In genomic region chr1:148315081-148315811, GRCh38 we compare ENCODE assay signal across 9 cellular contexts.
DNase-seq lines count a peak whose midpoint lies in the region; ATAC-seq and TF ChIP-seq lines count a peak whose summit lies in the region.
"Had no signal": no experiment of that assay in that cellular context is flagged by ENCODE, and none has a peak within 500 bp of the region (broad histone marks: within the 10 kb centered on the region; RNA-seq: fewer than 3 reads in every experiment).

No MANE protein-coding gene starts in this region.

- peaks cover 53% of the 10 kb centered on the region for H3K27me3 Mint-ChIP-seq in activated T-cell treated with anti-CD3 and anti-CD28 coated beads, Interleukin-2, amount 50 U/mL, for 72 hours (ENCODE audit: low read depth)
- H3K27me3 Mint-ChIP-seq in stimulated activated memory B cell treated with anti-CD40 and anti-IgM and Interleukin-4, amounts not matched to agents 10 μg/mL and 1 μg/mL and 100 μg/mL, for 72 hours, result no peaks in the 10 kb centered on the region
- H3K27me3 Mint-ChIP-seq in activated naive CD8-positive, alpha-beta T cell treated with anti-CD3 and anti-CD28 coated beads, Interleukin-2, amount 50 U/mL, for 24 hours, result peaks cover 62% of the 10 kb centered on the region

- H2AFZ ChIP-seq in OCI-LY3 (ENCODE audit: low read depth, low read length), result peak overlapping the region; percentile 79
- no peak overlapping the region for H2AFZ ChIP-seq in OCI-LY7 (ENCODE audit: low read length)

- peak overlapping the region; percentile 59 for H3K9ac ChIP-seq in OCI-LY3 (ENCODE audit: low read length)

- no peak overlapping the region for H3K27ac Mint-ChIP-seq in activated T-cell treated with anti-CD3 and anti-CD28 coated beads, Interleukin-2, amount 50 U/mL, for 72 hours
- H3K27ac Mint-ChIP-seq in stimulated activated memory B cell treated with anti-CD40 and anti-IgM and Interleukin-4, amounts not matched to agents 10 μg/mL and 1 μg/mL and 100 μg/mL, for 72 hours, result peak overlapping the region; percentile 67
- no peak overlapping the region for H3K27ac Mint-ChIP-seq in activated naive CD8-positive, alpha-beta T cell treated with anti-CD3 and anti-CD28 coated beads, Interleukin-2, amount 50 U/mL, for 24 hours

- CTCF ChIA-PET in OCI-LY7 (lab: Charles Lee; ENCODE audit: unreplicated experiment), result no interaction called here

- TF ChIP-seq CTCF in OCI-LY3 (IDR thresholded peaks at IDR 0.05; ENCODE audit: low read depth, low read length) (no peak), OCI-LY7 (conservative IDR thresholded peaks at IDR 0.05; ENCODE audit: low read length) (no peak)

- peaks cover 7 to 10% of the 10 kb centered on the region in 2 donors for H3K36me3 Mint-ChIP-seq in activated T-cell treated with anti-CD3 and anti-CD28 coated beads, Interleukin-2, amount 50 U/mL, for 72 hours (ENCODE audit: insufficient read depth in 2 of 2)
- H3K36me3 Mint-ChIP-seq in stimulated activated memory B cell treated with anti-CD40 and anti-IgM and Interleukin-4, amounts not matched to agents 10 μg/mL and 1 μg/mL and 100 μg/mL, for 72 hours, result no peaks in the 10 kb centered on the region
- no peaks in the 10 kb centered on the region for H3K36me3 Mint-ChIP-seq in activated naive CD8-positive, alpha-beta T cell treated with anti-CD3 and anti-CD28 coated beads, Interleukin-2, amount 50 U/mL, for 24 hours (ENCODE audit: low read depth)

- H3K4me1 ChIP-seq in OCI-LY3 (ENCODE audit: low read length) (peaks cover 26% of the 10 kb centered on the region), OCI-LY7 (ENCODE audit: insufficient read depth, low read length, poor library complexity, severe bottlenecking) (peaks cover 5% of the 10 kb centered on the region)

- H3K36me3 ChIP-seq in OCI-LY3 (replicated peaks; ENCODE audit: low read depth, low read length) (peaks cover 5% of the 10 kb centered on the region), OCI-LY7 (ENCODE audit: insufficient read depth, low read length) (no peaks in the 10 kb centered on the region)

- intact Hi-C loops in OCI-LY7 (cut with micrococcal nuclease; ENCODE audit: unreplicated experiment), result no loop called here

- H3K4me1 Mint-ChIP-seq in activated T-cell treated with anti-CD3 and anti-CD28 coated beads, Interleukin-2, amount 50 U/mL, for 72 hours (ENCODE audit: low read depth), result peaks cover 47% of the 10 kb centered on the region
- peaks cover 33% of the 10 kb centered on the region for H3K4me1 Mint-ChIP-seq in stimulated activated memory B cell treated with anti-CD40 and anti-IgM and Interleukin-4, amounts not matched to agents 10 μg/mL and 1 μg/mL and 100 μg/mL, for 72 hours
- peaks cover 32% of the 10 kb centered on the region for H3K4me1 Mint-ChIP-seq in activated naive CD8-positive, alpha-beta T cell treated with anti-CD3 and anti-CD28 coated beads, Interleukin-2, amount 50 U/mL, for 24 hours

- H3K27me3 ChIP-seq in OCI-LY3 (ENCODE audit: low read depth, low read length), result no peaks in the 10 kb centered on the region

- H3K79me2 ChIP-seq in OCI-LY3 (ENCODE audit: low read length), result no peaks in the 10 kb centered on the region
- H3K79me2 ChIP-seq in OCI-LY7 (ENCODE audit: insufficient read depth, low read depth, low read length), result no peaks in the 10 kb centered on the region

- peak; percentile 31 to 49 for ATAC-seq in activated T-cell treated with anti-CD3 and anti-CD28 coated beads, Interleukin-2, amount 50 U/mL, for 72 hours (replicated peaks in 1 of 2)
- ATAC-seq in HG02798 (IDR thresholded peaks at IDR 0.05; ENCODE audit: poor library complexity, unreplicated experiment), result peak; percentile 86
- ATAC-seq in stimulated activated memory B cell treated with anti-CD40 and anti-IgM and Interleukin-4, amounts not matched to agents 10 μg/mL and 1 μg/mL and 100 μg/mL, for 72 hours, result peak; percentile 89
- ATAC-seq in activated naive CD8-positive, alpha-beta T cell treated with anti-CD3 and anti-CD28 coated beads, Interleukin-2, amount 50 U/mL, for 24 hours, result no peak

- peak overlapping the region; percentile 76 for H3K4me3 ChIP-seq in OCI-LY3 (ENCODE audit: low read length)
- no peak overlapping the region for H3K4me3 ChIP-seq in OCI-LY7 (ENCODE audit: low read depth, low read length, poor library complexity, severe bottlenecking)

- peak overlapping the region; percentile 76 for H3K27ac ChIP-seq in OCI-LY3 (ENCODE audit: low read length)
- H3K27ac ChIP-seq in OCI-LY7 (ENCODE audit: low read depth, low read length, poor library complexity, severe bottlenecking), result no peak overlapping the region

- no peaks in the 10 kb centered on the region for H4K20me1 ChIP-seq in OCI-LY3 (ENCODE audit: insufficient read depth, low read length)
- no peaks in the 10 kb centered on the region for H4K20me1 ChIP-seq in OCI-LY7 (ENCODE audit: insufficient read depth, low read length)

- H3K9me3 Mint-ChIP-seq in activated T-cell treated with anti-CD3 and anti-CD28 coated beads, Interleukin-2, amount 50 U/mL, for 72 hours, result peaks cover 4 to 7% of the 10 kb centered on the region in 2 donors
- peaks cover 7% of the 10 kb centered on the region for H3K9me3 Mint-ChIP-seq in stimulated activated memory B cell treated with anti-CD40 and anti-IgM and Interleukin-4, amounts not matched to agents 10 μg/mL and 1 μg/mL and 100 μg/mL, for 72 hours
- no peaks in the 10 kb centered on the region for H3K9me3 Mint-ChIP-seq in activated naive CD8-positive, alpha-beta T cell treated with anti-CD3 and anti-CD28 coated beads, Interleukin-2, amount 50 U/mL, for 24 hours

- POLR2A ChIA-PET in OCI-LY7 (lab: Charles Lee), result no interaction called here

- H3K4me2 ChIP-seq in OCI-LY3 (ENCODE audit: low read length) (peak overlapping the region; percentile 97), OCI-LY7 (ENCODE audit: low read length) (no peak overlapping the region)

- peak in 1 of 2 donors; percentile 17 for DNase-seq in activated T-cell treated with anti-CD3 and anti-CD28 coated beads, Interleukin-2, amount 50 U/mL, for 72 hours
- DNase-seq in activated T-cell treated with anti-CD3 and anti-CD28 coated beads for 4 hours (no peak), SK-N-DZ (ENCODE audit: low spot score) (no peak), OCI-LY7 (ENCODE audit: low spot score) (no peak)
- DNase-seq in activated naive CD8-positive, alpha-beta T cell treated with anti-CD3 and anti-CD28 coated beads, Interleukin-2, amount 50 U/mL, for 24 hours, result no peak
- DNase-seq: NCI-H1694 treated with DMSO at 0.1 percent for 48 hours had no signal

- no peaks in the 10 kb centered on the region; the same call in 1 of the 2 replicates for H3K9me3 ChIP-seq in OCI-LY3 (ENCODE audit: insufficient read depth, low read length)
- no peaks in the 10 kb centered on the region for H3K9me3 ChIP-seq in OCI-LY7 (ENCODE audit: low read length)

- H3K9me2 ChIP-seq in OCI-LY7 (ENCODE audit: insufficient read depth, low read length), result no peaks in the 10 kb centered on the region

- BruUV-seq in OCI-LY7 (replicated peaks; lab: Mats Ljungman, UMichigan), result no TSS peak

- peak overlapping the region; percentile 45 to 55 for H3K4me3 Mint-ChIP-seq in activated T-cell treated with anti-CD3 and anti-CD28 coated beads, Interleukin-2, amount 50 U/mL, for 72 hours
- no peak overlapping the region for H3K4me3 Mint-ChIP-seq in stimulated activated memory B cell treated with anti-CD40 and anti-IgM and Interleukin-4, amounts not matched to agents 10 μg/mL and 1 μg/mL and 100 μg/mL, for 72 hours
- H3K4me3 Mint-ChIP-seq in activated naive CD8-positive, alpha-beta T cell treated with anti-CD3 and anti-CD28 coated beads, Interleukin-2, amount 50 U/mL, for 24 hours, result no peak overlapping the region

Comparison
In these comparisons a context has a peak if more than half of its experiments do, and no peak if none do; other contexts are left out.
1. H3K4me3 Mint-ChIP-seq: peak in activated T-cell treated with anti-CD3 and anti-CD28 coated beads, Interleukin-2, amount 50 U/mL, for 72 hours (2 of 2); none in stimulated activated memory B cell treated with anti-CD40 and anti-IgM and Interleukin-4, amounts not matched to agents 10 μg/mL and 1 μg/mL and 100 μg/mL, for 72 hours (single experiment) and activated naive CD8-positive, alpha-beta T cell treated with anti-CD3 and anti-CD28 coated beads, Interleukin-2, amount 50 U/mL, for 24 hours (single experiment).